Comparison of ENCODE assay signal across 7 cellular contexts in genomic region chr10:84352251-84352842, GRCh38. TPM values are rescaled to one million over a fixed set of nuclear protein-coding genes. Genes with fewer than 3 reads are reported as not detected.
A peak's percentile ranks its signal among the peaks of the same experiment; 100 is the strongest.
DNase-seq lines count a peak whose midpoint lies in the region; ATAC-seq and TF ChIP-seq lines count a peak whose summit lies in the region.

No MANE protein-coding gene starts in this region.

- H3K4me3 ChIP-seq in WI38 (ENCODE audit: low read depth, low read length), result no peak overlapping the region

- ATAC-seq in GM21619 (IDR thresholded peaks at IDR 0.05; ENCODE audit: unreplicated experiment) (peak; percentile 94), left colon (peak; percentile 85)

- DNase-seq in T47D (ENCODE audit: low read depth in 1 of 2, low spot score in 1 of 2) (peak; percentile 82 to 86), left colon (peak; percentile 66 to 67)
- peak; percentile 50 for DNase-seq in stimulated activated CD8-positive, alpha-beta memory T cell treated with anti-CD3 and anti-CD28 coated beads, Interleukin-12 subunit alpha, Interleukin-12 subunit beta, amount 100 ng/mL, for 1 hour (ENCODE audit: low read depth)

- in situ Hi-C loops in T47D (cut with HindIII; ENCODE audit: low pct_unique_long_range_greater_than_20kb, low sequenced_read_pairs), result no loop called here

- TF ChIP-seq CTCF in GM12872 (IDR thresholded peaks at IDR 0.05; ENCODE audit: insufficient read depth, low read depth, low read length), result peak; percentile 89
- TF ChIP-seq CTCF in WI38 (IDR thresholded peaks at IDR 0.05; ENCODE audit: low read depth, low read length), result peak; percentile 81

- intact Hi-C loops in left colon (cut with DNase I, micrococcal nuclease), result no loop called here

- peak; percentile 74 for TF ChIP-seq RAD21 in Ishikawa (IDR thresholded peaks at IDR 0.05; ENCODE audit: low read depth)

- no peak for TF ChIP-seq EP300 in Ishikawa (IDR thresholded peaks at IDR 0.05; ENCODE audit: borderline replicate concordance)

TF ChIP-seq in Ishikawa, 13 proteins besides CTCF, POLR2A, EP300 and RAD21:
- TF ChIP-seq NFIC (IDR thresholded peaks at IDR 0.05) (no peak), REST (IDR thresholded peaks at IDR 0.05; ENCODE audit: low read depth) (no peak), TAF1 (IDR thresholded peaks at IDR 0.05; ENCODE audit: low read depth) (no peak), TEAD4 (IDR thresholded peaks at IDR 0.05) (0 out of 2 replicates have a peak, but pooled peaks have one; percentile 20)

RNA-seq across cellular contexts. Expression of gene CCSER2, which starts 24.0 kb away (rescaled TPM):
- 10 to 100 TPM; 39.4 to 51.2 TPM for total RNA-seq in left colon
